Comparison of ENCODE assay signal across 8 cellular contexts in the genomic region with DNA sequence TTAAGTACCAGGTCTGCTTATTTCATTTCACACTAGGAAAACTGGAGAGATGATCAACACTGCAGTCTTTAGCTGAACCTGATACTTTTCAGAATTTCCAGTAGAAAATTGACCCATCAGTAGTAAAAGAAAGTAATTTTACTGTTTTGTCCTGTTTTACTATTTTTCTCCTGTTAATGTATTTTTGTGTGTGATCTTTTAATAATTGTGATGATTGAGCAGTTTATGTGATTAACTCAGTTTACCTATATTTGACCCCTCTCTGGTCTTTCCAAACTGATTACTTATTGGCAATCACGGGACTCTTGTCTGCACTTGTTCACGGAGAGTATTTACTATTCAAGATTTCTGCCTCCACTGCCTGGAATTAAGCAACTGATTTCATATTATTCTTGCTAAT. TPM values are rescaled to one million over a fixed set of nuclear protein-coding genes. Genes with fewer than 3 reads are reported as not detected.
DNase-seq lines count a peak whose midpoint lies in the region; ATAC-seq and TF ChIP-seq lines count a peak whose summit lies in the region.

No MANE protein-coding gene starts in this region.

- TF ChIP-seq CTCF in kidney epithelial cell (IDR thresholded peaks at IDR 0.05; ENCODE audit: insufficient read depth, low read length, poor library complexity, severe bottlenecking) (no peak), suprapubic skin (IDR thresholded peaks at IDR 0.05) (no peak), thyroid gland (IDR thresholded peaks at IDR 0.05) (no peak)

- no peaks in the 10 kb centered on the region for H3K9me3 Mint-ChIP-seq in activated CD4-positive, alpha-beta T cell treated with anti-CD3 and anti-CD28 coated beads, Interleukin-2, amount 10 ng/mL, durations not matched to agents 7 days and 5 days
- peaks cover 1% of the 10 kb centered on the region for H3K9me3 Mint-ChIP-seq in activated naive CD8-positive, alpha-beta T cell treated with anti-CD3 and anti-CD28 coated beads, Interleukin-2, amount 10 ng/mL, durations not matched to agents 7 days and 5 days

- TF ChIP-seq POLR2A in suprapubic skin (IDR thresholded peaks at IDR 0.05) (no peak), thyroid gland (IDR thresholded peaks at IDR 0.05) (no peak)

- H3K4me1 ChIP-seq in suprapubic skin (peaks cover 38% of the 10 kb centered on the region), thyroid gland (peaks cover 7 to 9% of the 10 kb centered on the region in 2 donors)

- no peak for TF ChIP-seq EP300 in suprapubic skin (IDR thresholded peaks at IDR 0.05)

- POLR2A ChIA-PET in activated CD4-positive, alpha-beta T cell treated with anti-CD3 and anti-CD28 coated beads, Interleukin-2, amount 10 ng/mL, durations not matched to agents 7 days and 5 days (lab: Charles Lee) = interaction anchor here (0.6 kb wide), 1 partner anchor 248 kb away, joined by 5 read pairs; no protein-coding TSS in a partner anchor
- POLR2A ChIA-PET in activated naive CD8-positive, alpha-beta T cell treated with anti-CD3 and anti-CD28 coated beads, Interleukin-2, amount 10 ng/mL, durations not matched to agents 7 days and 5 days (lab: Charles Lee) = interaction anchor here (1.2 to 4.5 kb wide), 10 partner anchors 8 to 372 kb away, joined by 4 to 43 read pairs (median 8); a partner anchor contains a TSS

- H3K9me3 ChIP-seq in suprapubic skin (no peaks in the 10 kb centered on the region), thyroid gland (no peaks in the 10 kb centered on the region)

- CTCF ChIA-PET in activated CD4-positive, alpha-beta T cell treated with anti-CD3 and anti-CD28 coated beads, Interleukin-2, amount 10 ng/mL, durations not matched to agents 7 days and 5 days (lab: Charles Lee) = interaction anchor here (0.7 to 6.6 kb wide), 4 partner anchors 12 to 372 kb away, joined by 3 to 88 read pairs (median 5); no protein-coding TSS in a partner anchor

- intact Hi-C loops in thyroid gland (cut with DNase I) = loop anchor here (5.0 kb wide), 1 partner anchor 370 kb away; a partner anchor contains a TSS

- ATAC-seq in activated naive CD8-positive, alpha-beta T cell treated with anti-CD3 and anti-CD28 coated beads, Interleukin-2, amount 10 ng/mL, durations not matched to agents 7 days and 5 days (ENCODE audit: low read depth) = no peak
- no peak for ATAC-seq in GM18858 (IDR thresholded peaks at IDR 0.05; ENCODE audit: unreplicated experiment)

- 66% methylated on average over 2 of the region's 2 CpGs for WGBS in suprapubic skin
- 88% methylated on average over 2 of the region's 2 CpGs for WGBS in thyroid gland, 2 donors

- H3K27me3 Mint-ChIP-seq in activated CD4-positive, alpha-beta T cell treated with anti-CD3 and anti-CD28 coated beads, Interleukin-2, amount 10 ng/mL, durations not matched to agents 7 days and 5 days = no peaks in the 10 kb centered on the region
- H3K27me3 Mint-ChIP-seq in activated naive CD8-positive, alpha-beta T cell treated with anti-CD3 and anti-CD28 coated beads, Interleukin-2, amount 10 ng/mL, durations not matched to agents 7 days and 5 days = no peaks in the 10 kb centered on the region

- H3K36me3 ChIP-seq in kidney epithelial cell (ENCODE audit: control insufficient read depth, insufficient read depth, low read length) (no peaks in the 10 kb centered on the region), suprapubic skin (no peaks in the 10 kb centered on the region), thyroid gland (no peaks in the 10 kb centered on the region)

- H3K36me3 Mint-ChIP-seq in activated CD4-positive, alpha-beta T cell treated with anti-CD3 and anti-CD28 coated beads, Interleukin-2, amount 10 ng/mL, durations not matched to agents 7 days and 5 days (ENCODE audit: low read depth) = peaks cover 17% of the 10 kb centered on the region
- H3K36me3 Mint-ChIP-seq in activated naive CD8-positive, alpha-beta T cell treated with anti-CD3 and anti-CD28 coated beads, Interleukin-2, amount 10 ng/mL, durations not matched to agents 7 days and 5 days = peaks cover 15% of the 10 kb centered on the region

- peaks cover 53% of the 10 kb centered on the region for H3K4me1 Mint-ChIP-seq in activated CD4-positive, alpha-beta T cell treated with anti-CD3 and anti-CD28 coated beads, Interleukin-2, amount 10 ng/mL, durations not matched to agents 7 days and 5 days
- peaks cover 48% of the 10 kb centered on the region for H3K4me1 Mint-ChIP-seq in activated naive CD8-positive, alpha-beta T cell treated with anti-CD3 and anti-CD28 coated beads, Interleukin-2, amount 10 ng/mL, durations not matched to agents 7 days and 5 days

- H3K27ac ChIP-seq in suprapubic skin (peak overlapping the region; percentile 95), thyroid gland (peak overlapping the region in 1 of 3 donors; percentile 96)

- DNase-seq in activated CD4-positive, alpha-beta T cell treated with anti-CD3 and anti-CD28 coated beads, Interleukin-2, amount 10 ng/mL, durations not matched to agents 7 days and 5 days = no peak
- no peak for DNase-seq in activated CD4-positive, alpha-beta T cell treated with anti-CD3 and anti-CD28 coated beads for 1 hour
- DNase-seq in activated naive CD8-positive, alpha-beta T cell treated with anti-CD3 and anti-CD28 coated beads, Interleukin-2, amount 10 ng/mL, durations not matched to agents 7 days and 5 days = no peak
- DNase-seq in kidney epithelial cell (ENCODE audit: low read depth) (no peak), suprapubic skin (ENCODE audit: low spot score in 2 of 2) (no peak), kidney tubule cell (ENCODE audit: low spot score) (no peak), thyroid gland (no peak)

- H3K4me3 Mint-ChIP-seq in activated CD4-positive, alpha-beta T cell treated with anti-CD3 and anti-CD28 coated beads, Interleukin-2, amount 10 ng/mL, durations not matched to agents 7 days and 5 days = peak overlapping the region; percentile 81
- peak overlapping the region; percentile 87 for H3K4me3 Mint-ChIP-seq in activated naive CD8-positive, alpha-beta T cell treated with anti-CD3 and anti-CD28 coated beads, Interleukin-2, amount 10 ng/mL, durations not matched to agents 7 days and 5 days

- peak overlapping the region; percentile 23 for H3K4me3 ChIP-seq in kidney epithelial cell (ENCODE audit: low read depth, low read length)
- H3K4me3 ChIP-seq in suprapubic skin = peak overlapping the region; percentile 86
- H3K4me3 ChIP-seq in thyroid gland (replicated peaks in 1 of 3) = peak overlapping the region in 1 of 3 donors; percentile 79

- peak overlapping the region; percentile 85 for H3K27ac Mint-ChIP-seq in activated CD4-positive, alpha-beta T cell treated with anti-CD3 and anti-CD28 coated beads, Interleukin-2, amount 10 ng/mL, durations not matched to agents 7 days and 5 days
- H3K27ac Mint-ChIP-seq in activated naive CD8-positive, alpha-beta T cell treated with anti-CD3 and anti-CD28 coated beads, Interleukin-2, amount 10 ng/mL, durations not matched to agents 7 days and 5 days = peak overlapping the region; percentile 89

- H3K27me3 ChIP-seq in kidney epithelial cell (ENCODE audit: control insufficient read depth, insufficient read depth, low read length) (no peaks in the 10 kb centered on the region), suprapubic skin (no peaks in the 10 kb centered on the region), thyroid gland (no peaks in the 10 kb centered on the region)

RNA-seq across cellular contexts. Expression of a gene that starts 0.5 kb away (rescaled TPM):
- total RNA-seq in activated CD4-positive, alpha-beta T cell treated with anti-CD3 and anti-CD28 coated beads, Interleukin-2, amount 10 ng/mL, durations not matched to agents 7 days and 5 days = 10 to 100 TPM; 15.5 to 16.1 TPM
- 10 to 100 TPM; 16.3 to 18.0 TPM for total RNA-seq in activated naive CD8-positive, alpha-beta T cell treated with anti-CD3 and anti-CD28 coated beads, Interleukin-2, amount 10 ng/mL, durations not matched to agents 7 days and 5 days
- total RNA-seq in kidney epithelial cell (21.3 and 30.9 TPM in 2 replicates), suprapubic skin (10 to 100 TPM; 14.0 to 41.3 (median 20.6) TPM), thyroid gland (10 to 100 TPM; 10.2 to 24.1 (median 19.8) TPM)
